In genomic region chr3:37127340-37127739, GRCh38 we compare ENCODE assay signal across 19 cellular contexts.
"Had no signal": no experiment of that assay in that cellular context is flagged by ENCODE, and none has a peak within 500 bp of the region (broad histone marks: within the 10 kb centered on the region; RNA-seq: fewer than 3 reads in every experiment).

No MANE protein-coding gene starts in this region.

- H3K9me3 ChIP-seq: colonic mucosa, gastrocnemius medialis, neutrophil, ovary, suprapubic skin, thyroid gland, upper lobe of right lung, vagina had no signal

- H3K4me3 ChIP-seq: colonic mucosa, gastrocnemius medialis, ovary, suprapubic skin, thyroid gland, upper lobe of right lung, vagina had no signal

- H3K4me3 Mint-ChIP-seq: naive thymus-derived CD8-positive, alpha-beta T cell; stimulated activated effector memory CD8-positive, alpha-beta T cell treated with anti-CD3 and anti-CD28 coated beads, Interleukin-12 subunit alpha, Interleukin-12 subunit beta, amount 100 ng/mL, for 72 hours had no signal

- H3K36me3 ChIP-seq: colonic mucosa, gastrocnemius medialis, neutrophil, ovary, thyroid gland, upper lobe of right lung, vagina had no signal

- ATAC-seq: gastrocnemius medialis; left ventricle myocardium superior; naive thymus-derived CD8-positive, alpha-beta T cell; right cardiac atrium; stimulated activated effector memory CD8-positive, alpha-beta T cell treated with anti-CD3 and anti-CD28 coated beads, Interleukin-12 subunit alpha, Interleukin-12 subunit beta, amount 100 ng/mL, for 72 hours; stimulated activated naive CD8-positive, alpha-beta T cell treated with anti-CD3 and anti-CD28 coated beads, Interleukin-15, Interleukin-2, amounts not matched to agents 100 U/mL and 50 U/mL, for 24 hours; upper lobe of right lung had no signal

- H3K27ac Mint-ChIP-seq: naive thymus-derived CD8-positive, alpha-beta T cell; stimulated activated effector memory CD8-positive, alpha-beta T cell treated with anti-CD3 and anti-CD28 coated beads, Interleukin-12 subunit alpha, Interleukin-12 subunit beta, amount 100 ng/mL, for 72 hours had no signal

- H3K9me3 Mint-ChIP-seq: naive thymus-derived CD8-positive, alpha-beta T cell; stimulated activated effector memory CD8-positive, alpha-beta T cell treated with anti-CD3 and anti-CD28 coated beads, Interleukin-12 subunit alpha, Interleukin-12 subunit beta, amount 100 ng/mL, for 72 hours had no signal

- H3K27ac ChIP-seq: gastrocnemius medialis, neutrophil, ovary, suprapubic skin, thyroid gland, upper lobe of right lung, vagina had no signal

- H3K27me3 ChIP-seq: colonic mucosa, gastrocnemius medialis, neutrophil, ovary, suprapubic skin, thyroid gland, upper lobe of right lung, vagina had no signal

- DNase-seq: colonic mucosa; dermis blood vessel endothelial cell; effector CD4-positive, alpha-beta T cell; gastrocnemius medialis; islet precursor cell; left ventricle myocardium superior; mesendoderm; naive thymus-derived CD8-positive, alpha-beta T cell; ovary; right cardiac atrium; stimulated activated CD4-positive, alpha-beta T cell treated with anti-CD3 and anti-CD28 coated beads, Interleukin-4, amount 100 ng/mL, for 1 hour; stimulated activated CD8-positive, alpha-beta memory T cell treated with anti-CD3 and anti-CD28 coated beads, Interleukin-4, amount 100 ng/mL, for 48 hours; stimulated activated naive CD8-positive, alpha-beta T cell treated with anti-CD3 and anti-CD28 coated beads, Interleukin-15, Interleukin-2, amounts not matched to agents 100 U/mL and 50 U/mL, for 24 hours; thyroid gland; upper lobe of right lung had no signal

- H3K27me3 Mint-ChIP-seq: naive thymus-derived CD8-positive, alpha-beta T cell had no signal
